ENCODE assay signal across 17 cellular contexts in genomic region chr2:164803772-164804466, GRCh38. TPM values are rescaled to one million over a fixed set of nuclear protein-coding genes. Genes with fewer than 3 reads are reported as not detected.
A peak's percentile ranks its signal among the peaks of the same experiment; 100 is the strongest.
DNase-seq lines count a peak whose midpoint lies in the region; ATAC-seq, FAIRE-seq and TF ChIP-seq lines count a peak whose summit lies in the region.
"Had no signal": no experiment of that assay in that cellular context is flagged by ENCODE, and none has a peak within 500 bp of the region (broad histone marks: within the 10 kb centered on the region; RNA-seq: fewer than 3 reads in every experiment).

No MANE protein-coding gene starts in this region.

- no TSS peak for BruUV-seq in Calu3 (replicated peaks; lab: Mats Ljungman, UMichigan)

- H3K4me3 ChIP-seq in fibroblast of pulmonary artery (replicated peaks; ENCODE audit: low read depth, low read length): no peak overlapping the region
- no peak overlapping the region for H3K4me3 ChIP-seq in osteoblast (ENCODE audit: insufficient read depth, low read length)
- H3K4me3 ChIP-seq: pancreas had no signal

- H3K4me3 Mint-ChIP-seq in Calu3 (ENCODE audit: low read depth, unreplicated experiment): no peak overlapping the region
- H3K4me3 Mint-ChIP-seq: activated B cell treated with CpG ODN at 0.5 μM for 24 hours; activated naive CD4-positive, alpha-beta T cell treated with anti-CD3 and anti-CD28 coated beads, Interleukin-2, amount 50 U/mL, for 24 hours had no signal

- H3K27ac Mint-ChIP-seq in Calu3 (ENCODE audit: unreplicated experiment): peak overlapping the region; percentile 43
- H3K27ac Mint-ChIP-seq: activated B cell treated with CpG ODN at 0.5 μM for 24 hours; activated naive CD4-positive, alpha-beta T cell treated with anti-CD3 and anti-CD28 coated beads, Interleukin-2, amount 50 U/mL, for 24 hours had no signal

- intact Hi-C loops in Calu3 (cut with micrococcal nuclease; ENCODE audit: unreplicated experiment): no loop called here

- H3K36me3 ChIP-seq in osteoblast (ENCODE audit: insufficient read depth, low read length): no peaks in the 10 kb centered on the region
- H3K36me3 ChIP-seq: pancreas had no signal

- peak; percentile 66 for FAIRE-seq in RCC 7860 (lab: Jason Lieb, UNC)
- FAIRE-seq: endothelial cell of umbilical vein, GM12892, pancreas had no signal

- no peak for ATAC-seq in GM18498 (IDR thresholded peaks at IDR 0.05; ENCODE audit: unreplicated experiment)

- H3K4me1 ChIP-seq in osteoblast (ENCODE audit: insufficient read depth, low read length): no peaks in the 10 kb centered on the region

- no peak for TF ChIP-seq CTCF in Calu3 (IDR thresholded peaks at IDR 0.05; ENCODE audit: unreplicated experiment)
- TF ChIP-seq CTCF in fibroblast of pulmonary artery (IDR thresholded peaks at IDR 0.05; ENCODE audit: low read length, missing control alignments): no peak
- no peak for TF ChIP-seq CTCF in osteoblast (IDR thresholded peaks at IDR 0.05; ENCODE audit: extremely low read depth, low read depth, low read length)

- H3K4me1 Mint-ChIP-seq in Calu3 (ENCODE audit: low read depth, unreplicated experiment): peaks cover 9% of the 10 kb centered on the region
- H3K4me1 Mint-ChIP-seq: activated naive CD4-positive, alpha-beta T cell treated with anti-CD3 and anti-CD28 coated beads, Interleukin-2, amount 50 U/mL, for 24 hours had no signal

- no peaks in the 10 kb centered on the region for H3K9me3 Mint-ChIP-seq in Calu3 (ENCODE audit: low read depth, unreplicated experiment)
- H3K9me3 Mint-ChIP-seq: activated B cell treated with CpG ODN at 0.5 μM for 24 hours; activated naive CD4-positive, alpha-beta T cell treated with anti-CD3 and anti-CD28 coated beads, Interleukin-2, amount 50 U/mL, for 24 hours had no signal

- H3K27ac ChIP-seq in osteoblast (ENCODE audit: low read depth, low read length): no peak overlapping the region
- H3K27ac ChIP-seq: pancreas had no signal

- CTCF ChIA-PET in Calu3 (lab: Charles Lee): interaction anchor here (0.7 kb wide), 1 partner anchor 1324 kb away, joined by 3 read pairs; no protein-coding TSS in a partner anchor

- H3K79me2 ChIP-seq in osteoblast (ENCODE audit: insufficient read depth, low read length): no peaks in the 10 kb centered on the region

- no peak overlapping the region for H3K4me2 ChIP-seq in osteoblast (ENCODE audit: insufficient read depth, low read length)

- no peaks in the 10 kb centered on the region for H3K27me3 Mint-ChIP-seq in Calu3 (ENCODE audit: unreplicated experiment)
- H3K27me3 Mint-ChIP-seq: activated B cell treated with CpG ODN at 0.5 μM for 24 hours; activated naive CD4-positive, alpha-beta T cell treated with anti-CD3 and anti-CD28 coated beads, Interleukin-2, amount 50 U/mL, for 24 hours had no signal

- DNase-seq in Calu3 (no peak), RCC 7860 (ENCODE audit: low spot score) (no peak), fibroblast of pulmonary artery (ENCODE audit: low read depth) (peak; percentile 33), osteoblast (ENCODE audit: insufficient read length, low spot score, missing footprints) (no peak), NCI-H1436 (lab: John Stamatoyannopoulos, UW) (no peak), GM19240 (ENCODE audit: insufficient read length, low spot score) (no peak), SKM-1 (lab: John Stamatoyannopoulos, UW; ENCODE audit: unreplicated experiment) (no peak)
- DNase-seq: activated B cell treated with CpG ODN at 0.5 μM for 24 hours; activated CD8-positive, alpha-beta memory T cell treated with anti-CD3 and anti-CD28 coated beads, Interleukin-2, amount 50 U/mL, for 4 hours; C1 segment of cervical spinal cord; MV-4-11; NCI-H2171 treated with DMSO at 0.1 percent for 48 hours; pancreas had no signal

- no peaks in the 10 kb centered on the region for H4K20me1 ChIP-seq in osteoblast (ENCODE audit: insufficient read depth, low read length)

- peak overlapping the region; percentile 0 for H2AFZ ChIP-seq in osteoblast (ENCODE audit: low read length)

- no peaks in the 10 kb centered on the region for H3K9me3 ChIP-seq in osteoblast (ENCODE audit: low read depth, low read length)
- H3K9me3 ChIP-seq: pancreas had no signal

- H3K36me3 Mint-ChIP-seq in Calu3 (ENCODE audit: insufficient read depth, unreplicated experiment): no peaks in the 10 kb centered on the region
- H3K36me3 Mint-ChIP-seq: activated naive CD4-positive, alpha-beta T cell treated with anti-CD3 and anti-CD28 coated beads, Interleukin-2, amount 50 U/mL, for 24 hours had no signal

- no peaks in the 10 kb centered on the region for H3K27me3 ChIP-seq in osteoblast (ENCODE audit: insufficient read depth, low read length)
- H3K27me3 ChIP-seq: pancreas had no signal

RNA-seq across cellular contexts. Expression of gene COBLL1, which starts 37.7 kb away (rescaled TPM):
- total RNA-seq in Calu3 (2022) (44.9 and 56.9 TPM in 2 replicates), osteoblast (10.9 and 17.4 TPM in 2 replicates)
